1 cellular context compared by ENCODE assay signal in the genomic region with DNA sequence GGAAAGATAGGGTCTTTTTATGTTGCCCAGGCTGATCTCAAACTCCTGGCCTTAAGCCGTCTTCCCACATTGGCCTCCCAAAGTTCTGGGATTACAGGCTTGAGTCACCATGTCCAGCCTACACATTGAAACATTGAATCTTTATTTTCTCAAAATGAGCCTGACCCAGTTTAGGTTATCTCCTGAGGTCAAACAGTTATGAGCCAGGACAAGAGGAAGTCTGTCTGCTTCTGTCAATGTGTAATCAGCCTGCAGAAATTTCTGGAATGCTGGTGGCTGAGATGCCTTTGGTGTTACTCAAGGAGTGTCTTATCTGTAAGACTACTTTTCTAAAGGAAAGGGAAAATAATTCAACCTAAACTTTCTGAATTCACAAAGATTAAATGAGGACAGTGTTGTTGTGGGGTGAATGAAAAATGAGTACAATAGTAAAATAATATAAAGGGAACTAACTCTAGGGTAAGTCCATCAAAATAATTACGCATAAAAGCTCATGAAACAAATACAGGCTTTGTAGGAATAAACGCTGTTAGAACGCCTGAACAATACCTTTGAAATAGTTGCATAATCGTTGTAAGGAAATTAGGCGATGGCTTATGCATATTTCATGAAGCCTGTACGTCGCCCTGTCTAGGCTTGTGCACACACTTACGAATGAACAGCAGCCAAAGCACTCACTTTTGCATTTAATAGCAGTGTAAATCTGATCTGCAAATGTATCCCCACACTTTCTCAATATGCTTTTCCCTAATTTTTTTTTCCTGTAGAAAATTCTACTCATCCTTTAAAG.
TF ChIP-seq lines count a peak whose summit lies in the region.

No MANE protein-coding gene starts in this region.

TF ChIP-seq in neural cell, 6 proteins besides CTCF, POLR2A, EP300 and RAD21 (continued from another document):
- TF ChIP-seq MXI1 (conservative IDR thresholded peaks at IDR 0.05; ENCODE audit: poor library complexity, severe bottlenecking) (no peak), SMC3 (conservative IDR thresholded peaks at IDR 0.05; ENCODE audit: poor library complexity) (no peak)
